ENCODE assay signal across 19 cellular contexts in the genomic region with DNA sequence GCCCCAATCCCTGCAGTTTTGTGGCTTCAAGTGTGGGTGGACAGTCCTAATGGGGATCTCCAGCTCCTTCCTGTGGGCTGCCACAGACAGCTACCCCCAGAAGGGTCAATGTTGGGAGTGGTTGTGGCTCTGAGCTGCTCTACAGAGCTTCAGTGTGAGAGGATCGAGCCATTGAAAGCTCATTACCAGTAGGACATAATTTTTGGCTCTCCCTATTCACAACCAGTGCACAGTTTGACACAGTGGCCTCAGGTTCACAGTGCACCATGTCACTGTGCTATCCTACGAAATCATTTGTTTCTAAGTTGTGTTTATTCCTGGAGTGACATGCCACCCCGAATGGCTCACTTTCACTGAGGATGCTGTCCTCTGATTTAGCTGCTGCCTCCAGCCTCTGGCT. TPM values are rescaled to one million over a fixed set of nuclear protein-coding genes. Genes with fewer than 3 reads are reported as not detected.
DNase-seq lines count a peak whose midpoint lies in the region; ATAC-seq and TF ChIP-seq lines count a peak whose summit lies in the region.
"Had no signal": no experiment of that assay in that cellular context is flagged by ENCODE, and none has a peak within 500 bp of the region (broad histone marks: within the 10 kb centered on the region; RNA-seq: fewer than 3 reads in every experiment).

No MANE protein-coding gene starts in this region.

- CTCF ChIA-PET in CD8-positive, alpha-beta T cell (lab: Charles Lee): interaction anchor here (1.1 to 9.4 kb wide), 9 partner anchors 10 to 127 kb away, joined by 3 to 85 read pairs (median 5); a partner anchor contains a TSS
- CTCF ChIA-PET in naive thymus-derived CD4-positive, alpha-beta T cell (lab: Charles Lee): interaction anchor here (1.3 to 3.1 kb wide), 3 partner anchors 15 to 75 kb away, joined by 5 to 32 read pairs (median 5); a partner anchor contains a TSS

- intact Hi-C loops in CD8-positive, alpha-beta T cell (cut with DNase I, micrococcal nuclease): no loop called here
- intact Hi-C loops in naive thymus-derived CD4-positive, alpha-beta T cell (cut with micrococcal nuclease): loop anchor here in 1 of 2 donors (5.0 kb wide), 1 partner anchor 127 kb away; no protein-coding TSS in a partner anchor

- no peak overlapping the region for H3K4me3 ChIP-seq in CD4-positive, CD25-positive, alpha-beta regulatory T cell (ENCODE audit: low read depth, low read length)
- no peak overlapping the region for H3K4me3 ChIP-seq in CD8-positive, alpha-beta T cell (ENCODE audit: low read depth, low read length)
- H3K4me3 ChIP-seq in naive thymus-derived CD4-positive, alpha-beta T cell (ENCODE audit: low read length): no peak overlapping the region
- H3K4me3 ChIP-seq: colonic mucosa, GM23248, left lung, thyroid gland had no signal

- POLR2A ChIA-PET in CD8-positive, alpha-beta T cell (lab: Charles Lee): interaction anchor here (1.0 to 4.0 kb wide), 3 partner anchors 14 to 75 kb away, joined by 3 to 24 read pairs (median 3); a partner anchor contains a TSS
- POLR2A ChIA-PET in naive thymus-derived CD4-positive, alpha-beta T cell (lab: Charles Lee): interaction anchor here (0.6 to 6.1 kb wide), 3 partner anchors 18 to 23 kb away, joined by 3 to 36 read pairs (median 3); a partner anchor contains a TSS

- ATAC-seq in CD4-positive, CD25-positive, alpha-beta regulatory T cell (ENCODE audit: low read depth in 2 of 2): no peak
- no peak for ATAC-seq in CD8-positive, alpha-beta T cell
- no peak for ATAC-seq in activated naive CD4-positive, alpha-beta T cell treated with anti-CD3 and anti-CD28 coated beads, Interleukin-2, amount 50 U/mL, for 72 hours
- ATAC-seq in naive thymus-derived CD4-positive, alpha-beta T cell: no peak
- no peak for ATAC-seq in GM21619 (IDR thresholded peaks at IDR 0.05; ENCODE audit: unreplicated experiment)
- ATAC-seq in HG02852 (IDR thresholded peaks at IDR 0.05; ENCODE audit: unreplicated experiment): no peak
- ATAC-seq: left lung had no signal

- no peaks in the 10 kb centered on the region for H3K27me3 ChIP-seq in CD4-positive, CD25-positive, alpha-beta regulatory T cell (ENCODE audit: control insufficient read depth, insufficient read depth, low read length)
- no peaks in the 10 kb centered on the region for H3K27me3 ChIP-seq in CD8-positive, alpha-beta T cell (ENCODE audit: insufficient read depth, low read length)
- no peaks in the 10 kb centered on the region for H3K27me3 ChIP-seq in naive thymus-derived CD4-positive, alpha-beta T cell (ENCODE audit: control insufficient read depth in 2 of 2, insufficient read depth in 2 of 2, low read length in 2 of 2)
- H3K27me3 ChIP-seq: BE2C, colonic mucosa, left lung, thyroid gland had no signal

- H3K4me1 Mint-ChIP-seq in CD4-positive, CD25-positive, alpha-beta regulatory T cell: peaks cover 24 to 55% (median 42%) of the 10 kb centered on the region in 4 donors
- H3K4me1 Mint-ChIP-seq in CD8-positive, alpha-beta T cell (ENCODE audit: low read depth): peaks cover 59% of the 10 kb centered on the region
- peaks cover 42 to 65% (median 60%) of the 10 kb centered on the region in 7 donors for H3K4me1 Mint-ChIP-seq in naive thymus-derived CD4-positive, alpha-beta T cell

- H3K27ac Mint-ChIP-seq in CD4-positive, CD25-positive, alpha-beta regulatory T cell: peak overlapping the region; percentile 15 to 75 (median 52)
- peak overlapping the region; percentile 75 for H3K27ac Mint-ChIP-seq in CD8-positive, alpha-beta T cell
- H3K27ac Mint-ChIP-seq in activated naive CD4-positive, alpha-beta T cell treated with anti-CD3 and anti-CD28 coated beads, Interleukin-2, amount 50 U/mL, for 72 hours: peak overlapping the region; percentile 68 to 85
- peak overlapping the region; percentile 55 to 87 (median 81) for H3K27ac Mint-ChIP-seq in naive thymus-derived CD4-positive, alpha-beta T cell

- no peaks in the 10 kb centered on the region for H3K9me3 ChIP-seq in CD4-positive, CD25-positive, alpha-beta regulatory T cell (ENCODE audit: control insufficient read depth in 2 of 2, low read length in 2 of 2)
- no peaks in the 10 kb centered on the region for H3K9me3 ChIP-seq in CD8-positive, alpha-beta T cell (ENCODE audit: low read length)
- no peaks in the 10 kb centered on the region for H3K9me3 ChIP-seq in naive thymus-derived CD4-positive, alpha-beta T cell (ENCODE audit: control insufficient read depth in 2 of 3, low read length in 3 of 3)
- H3K9me3 ChIP-seq: BE2C, colonic mucosa, left lung, thyroid gland had no signal

- peaks cover 31% of the 10 kb centered on the region for H3K4me1 ChIP-seq in CD4-positive, CD25-positive, alpha-beta regulatory T cell (ENCODE audit: control insufficient read depth, insufficient read depth, low read length, poor library complexity, severe bottlenecking)
- peaks cover 51% of the 10 kb centered on the region for H3K4me1 ChIP-seq in CD8-positive, alpha-beta T cell (ENCODE audit: insufficient read depth, low read length)
- peaks cover 25 to 43% of the 10 kb centered on the region in 2 donors for H3K4me1 ChIP-seq in naive thymus-derived CD4-positive, alpha-beta T cell (ENCODE audit: control insufficient read depth in 2 of 2, insufficient read depth in 2 of 2, low read length in 2 of 2)
- H3K4me1 ChIP-seq: BE2C, colonic mucosa, thyroid gland had no signal

- no peaks in the 10 kb centered on the region for H3K9me3 Mint-ChIP-seq in CD4-positive, CD25-positive, alpha-beta regulatory T cell
- no peaks in the 10 kb centered on the region for H3K9me3 Mint-ChIP-seq in CD8-positive, alpha-beta T cell
- no peaks in the 10 kb centered on the region for H3K9me3 Mint-ChIP-seq in activated naive CD4-positive, alpha-beta T cell treated with anti-CD3 and anti-CD28 coated beads, Interleukin-2, amount 50 U/mL, for 72 hours
- H3K9me3 Mint-ChIP-seq in naive thymus-derived CD4-positive, alpha-beta T cell: no peaks in the 10 kb centered on the region

- TF ChIP-seq CTCF in CD8-positive, alpha-beta T cell (IDR thresholded peaks at IDR 0.05): no peak

- H3K27ac ChIP-seq in CD4-positive, CD25-positive, alpha-beta regulatory T cell (ENCODE audit: insufficient read depth, low read length, poor library complexity, severe bottlenecking): peak overlapping the region; percentile 69
- no peak overlapping the region for H3K27ac ChIP-seq in CD8-positive, alpha-beta T cell (ENCODE audit: low read depth, low read length)
- H3K27ac ChIP-seq in naive thymus-derived CD4-positive, alpha-beta T cell (ENCODE audit: low read depth, low read length): peak overlapping the region; percentile 57
- H3K27ac ChIP-seq: colonic mucosa, epithelial cell of prostate, GM23248 had no signal

- peaks cover 36% of the 10 kb centered on the region for H3K36me3 Mint-ChIP-seq in CD4-positive, CD25-positive, alpha-beta regulatory T cell
- H3K36me3 Mint-ChIP-seq in CD8-positive, alpha-beta T cell: peaks cover 56% of the 10 kb centered on the region
- peaks cover 16 to 37% of the 10 kb centered on the region in 2 donors for H3K36me3 Mint-ChIP-seq in activated naive CD4-positive, alpha-beta T cell treated with anti-CD3 and anti-CD28 coated beads, Interleukin-2, amount 50 U/mL, for 72 hours
- peaks cover 7 to 41% (median 27%) of the 10 kb centered on the region in 5 donors for H3K36me3 Mint-ChIP-seq in naive thymus-derived CD4-positive, alpha-beta T cell

- peaks cover 58% of the 10 kb centered on the region for H3K36me3 ChIP-seq in CD4-positive, CD25-positive, alpha-beta regulatory T cell (ENCODE audit: control insufficient read depth, insufficient read depth, low read length)
- H3K36me3 ChIP-seq in CD8-positive, alpha-beta T cell (ENCODE audit: insufficient read depth, low read length): peaks cover 45% of the 10 kb centered on the region
- peaks cover 8 to 47% (median 16%) of the 10 kb centered on the region in 3 experiments for H3K36me3 ChIP-seq in naive thymus-derived CD4-positive, alpha-beta T cell (ENCODE audit: control insufficient read depth in 2 of 3, insufficient read depth in 3 of 3, low read length in 3 of 3)

- no peak overlapping the region for H3K4me3 Mint-ChIP-seq in CD4-positive, CD25-positive, alpha-beta regulatory T cell
- H3K4me3 Mint-ChIP-seq in CD8-positive, alpha-beta T cell: no peak overlapping the region
- H3K4me3 Mint-ChIP-seq in naive thymus-derived CD4-positive, alpha-beta T cell: peak overlapping the region in 7 of 10 donors; percentile 7 to 78 (median 62)

- H3K27me3 Mint-ChIP-seq in CD4-positive, CD25-positive, alpha-beta regulatory T cell: no peaks in the 10 kb centered on the region
- H3K27me3 Mint-ChIP-seq in CD8-positive, alpha-beta T cell (ENCODE audit: low read depth): no peaks in the 10 kb centered on the region
- no peaks in the 10 kb centered on the region for H3K27me3 Mint-ChIP-seq in naive thymus-derived CD4-positive, alpha-beta T cell

- DNase-seq in CD4-positive, CD25-positive, alpha-beta regulatory T cell: no peak
- DNase-seq in CD8-positive, alpha-beta T cell: peak in 1 of 7 experiments; percentile 40
- DNase-seq in activated naive CD4-positive, alpha-beta T cell treated with anti-CD3 and anti-CD28 coated beads, Interleukin-2, amount 50 U/mL, for 72 hours (ENCODE audit: low spot score in 2 of 2): no peak
- no peak for DNase-seq in naive thymus-derived CD4-positive, alpha-beta T cell
- DNase-seq in GF-D8 (lab: John Stamatoyannopoulos, UW): no peak
- DNase-seq: activated CD4-positive, alpha-beta T cell treated with anti-CD3 and anti-CD28 coated beads for 1 hour; BE2C; colonic mucosa; DMS 273 treated with DMSO at 0.1 percent for 48 hours; GM23248; left lung; NCI-H2029 treated with DMSO at 0.1 percent for 48 hours; NCI-H524; SHP77 treated with DMSO at 0.1 percent for 48 hours; T1000; thyroid gland had no signal

RNA-seq across cellular contexts. Expression of a gene that starts 22.8 kb away (rescaled TPM):
- 376 TPM for total RNA-seq in CD4-positive, CD25-positive, alpha-beta regulatory T cell
- polyA plus RNA-seq in CD4-positive, CD25-positive, alpha-beta regulatory T cell: 1,000 to 10,000 TPM; 1,002 to 1,224 (median 1,189) TPM
- 100 to 1,000 TPM; 289 to 309 TPM for total RNA-seq in CD8-positive, alpha-beta T cell
- total RNA-seq in activated naive CD4-positive, alpha-beta T cell treated with anti-CD3 and anti-CD28 coated beads, Interleukin-2, amount 50 U/mL, for 72 hours: 100 to 1,000 TPM; 361 to 467 TPM
- 100 to 1,000 TPM; 307 to 432 (median 381) TPM for total RNA-seq in naive thymus-derived CD4-positive, alpha-beta T cell
- 100 to 1,000 TPM; 835 to 916 TPM for polyA plus RNA-seq in naive thymus-derived CD4-positive, alpha-beta T cell

RNA-seq across cellular contexts. Expression of a gene that starts 56.9 kb away (rescaled TPM):
- 21.4 TPM for total RNA-seq in CD4-positive, CD25-positive, alpha-beta regulatory T cell
- polyA plus RNA-seq in CD4-positive, CD25-positive, alpha-beta regulatory T cell: 1 to 10 TPM; 3.8 to 9.0 (median 5.0) TPM
- total RNA-seq in CD8-positive, alpha-beta T cell: 10 to 100 TPM; 27.9 to 31.9 TPM
- 10 to 100 TPM; 25.9 to 27.6 TPM for total RNA-seq in activated naive CD4-positive, alpha-beta T cell treated with anti-CD3 and anti-CD28 coated beads, Interleukin-2, amount 50 U/mL, for 72 hours
- 10 to 100 TPM; 33.3 to 40.4 (median 39.7) TPM for total RNA-seq in naive thymus-derived CD4-positive, alpha-beta T cell
- polyA plus RNA-seq in naive thymus-derived CD4-positive, alpha-beta T cell: 10 to 100 TPM; 10.4 to 12.0 TPM

Comparison
In these comparisons a context has a peak if more than half of its experiments do, and no peak if none do; other contexts are left out.
1. H3K4me3 Mint-ChIP-seq: peak in naive thymus-derived CD4-positive, alpha-beta T cell (7 of 10); none in CD4-positive, CD25-positive, alpha-beta regulatory T cell (0 of 4) and CD8-positive, alpha-beta T cell (single experiment).
2. Peak in every context shown above with its lines, with median percentiles within 50 percentile points of each other: H3K27ac Mint-ChIP-seq.